In the genomic region with DNA sequence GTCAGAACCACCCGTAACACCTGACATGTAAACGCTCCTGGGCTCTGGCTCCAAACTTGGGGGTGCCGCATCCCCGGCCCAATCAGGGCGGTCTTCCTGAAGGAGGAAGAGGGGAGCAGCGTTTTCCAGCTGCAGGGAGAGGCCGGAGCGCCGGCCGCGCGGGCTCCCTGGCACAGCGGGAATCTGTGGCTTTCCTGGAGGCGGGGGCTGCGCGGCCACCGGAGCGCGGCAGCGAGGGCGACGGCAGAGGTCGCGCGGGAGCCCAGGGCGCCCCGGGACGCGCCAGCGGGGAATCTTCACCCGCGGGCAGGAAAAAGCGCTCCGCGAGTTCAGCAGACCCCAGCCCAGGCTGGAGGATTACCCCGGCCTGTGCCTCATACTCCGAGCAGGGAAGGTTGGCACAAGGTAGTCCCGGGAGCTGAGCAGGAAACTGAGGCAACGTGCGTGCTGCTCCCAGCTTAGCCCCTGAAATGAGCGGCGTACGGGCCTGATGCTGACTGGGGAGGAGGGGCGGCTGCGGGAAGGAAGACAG, we compare ENCODE assay signal across 6 cellular contexts. TPM values are rescaled to one million over a fixed set of nuclear protein-coding genes. Genes with fewer than 3 reads are reported as not detected.
DNase-seq lines count a peak whose midpoint lies in the region; ATAC-seq and TF ChIP-seq lines count a peak whose summit lies in the region.

No MANE protein-coding gene starts in this region.

- H3K36me3 Mint-ChIP-seq in osteocyte (ENCODE audit: unreplicated experiment) = peaks cover 16% of the 10 kb centered on the region

- ATAC-seq in GM19025 (IDR thresholded peaks at IDR 0.05; ENCODE audit: low read depth, unreplicated experiment) (peak; percentile 8), HG03354 (IDR thresholded peaks at IDR 0.05; ENCODE audit: poor library complexity, severe bottlenecking, unreplicated experiment) (peak; percentile 13)

- DNase-seq in cardiac fibroblast (ENCODE audit: low read depth in 2 of 2) = no peak
- no peak for DNase-seq in osteocyte (ENCODE audit: extremely low spot score, unreplicated experiment)
- no peak for DNase-seq in OCI-M2 (lab: John Stamatoyannopoulos, UW; ENCODE audit: unreplicated experiment)
- no peak for DNase-seq in superior temporal gyrus (ENCODE audit: extremely low spot score)

- peak overlapping the region; percentile 84 for H3K4me3 Mint-ChIP-seq in osteocyte (ENCODE audit: unreplicated experiment)

- H3K4me1 Mint-ChIP-seq in osteocyte (ENCODE audit: unreplicated experiment) = peaks cover 27% of the 10 kb centered on the region

- H3K4me3 ChIP-seq in cardiac fibroblast (replicated peaks in 1 of 2; ENCODE audit: low read depth in 2 of 2, low read length in 2 of 2) = peak overlapping the region; percentile 46 to 51

- H3K9me3 Mint-ChIP-seq in osteocyte (ENCODE audit: unreplicated experiment) = no peaks in the 10 kb centered on the region

- H3K27me3 Mint-ChIP-seq in osteocyte (ENCODE audit: unreplicated experiment) = peaks cover 33% of the 10 kb centered on the region

- no peak overlapping the region for H3K27ac Mint-ChIP-seq in osteocyte (ENCODE audit: unreplicated experiment)

- TF ChIP-seq CTCF in cardiac fibroblast (IDR thresholded peaks at IDR 0.05; ENCODE audit: low read depth, low read length) (no peak), osteocyte (IDR thresholded peaks at IDR 0.05) (no peak)

RNA-seq across cellular contexts. Expression of a gene that starts 0.6 kb away (rescaled TPM):
- total RNA-seq in osteocyte = 0.71 and 1.7 TPM in 2 replicates

RNA-seq across cellular contexts. Expression of a gene that starts 10.6 kb away (rescaled TPM):
- 0.30 TPM in 1 of 2 replicates, not detected in the other for total RNA-seq in osteocyte

RNA-seq across cellular contexts. Expression of a gene that starts 22.9 kb away (rescaled TPM):
- total RNA-seq in osteocyte = 0.97 and 1.0 TPM in 2 replicates

RNA-seq across cellular contexts. Expression of a gene that starts 37.5 kb away (rescaled TPM):
- 14.3 and 15.2 TPM in 2 replicates for total RNA-seq in osteocyte
